17 cellular contexts compared by ENCODE assay signal in the genomic region with DNA sequence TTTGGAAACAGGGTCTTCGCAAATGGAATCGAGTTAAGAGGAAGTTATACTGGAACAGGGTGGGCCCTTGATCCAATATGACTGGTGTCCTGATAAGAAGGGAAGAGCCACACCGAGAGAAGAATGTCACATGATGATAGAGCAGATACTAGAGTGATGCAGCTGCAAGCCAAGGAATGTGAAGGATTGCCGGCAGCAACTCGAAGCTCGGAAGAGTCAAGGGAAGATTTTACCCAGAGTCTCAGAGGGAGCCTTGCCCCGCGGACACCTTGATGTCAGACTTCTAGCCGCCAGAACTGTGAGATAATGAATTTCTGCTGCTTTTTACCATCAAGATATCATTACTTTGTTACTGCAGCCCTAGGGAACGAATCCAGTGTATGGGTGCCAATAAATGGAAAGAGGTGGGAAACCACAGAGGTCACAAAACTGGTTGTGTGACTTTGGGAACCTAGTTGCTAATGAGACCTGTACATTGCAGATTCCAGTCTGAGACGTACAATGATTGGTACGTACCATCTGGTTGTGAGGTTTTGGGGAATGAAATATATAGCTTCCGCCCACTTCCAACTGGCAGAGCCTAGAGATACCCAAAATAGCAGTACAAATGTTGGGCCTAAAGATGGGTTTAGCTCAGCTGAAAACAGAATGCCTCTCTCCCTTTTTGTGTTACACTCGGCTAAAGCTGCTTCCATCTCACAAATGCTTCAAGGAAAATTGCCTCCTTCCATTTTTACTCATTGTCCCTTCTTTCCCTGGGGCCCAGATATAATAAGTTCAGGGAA. TPM values are rescaled to one million over a fixed set of nuclear protein-coding genes. Genes with fewer than 3 reads are reported as not detected.
DNase-seq lines count a peak whose midpoint lies in the region; ATAC-seq and TF ChIP-seq lines count a peak whose summit lies in the region.
"Had no signal": no experiment of that assay in that cellular context is flagged by ENCODE, and none has a peak within 500 bp of the region (broad histone marks: within the 10 kb centered on the region; RNA-seq: fewer than 3 reads in every experiment).

No MANE protein-coding gene starts in this region.

- H3K36me3 ChIP-seq in stomach (no peaks in the 10 kb centered on the region), hepatocyte (replicated peaks; ENCODE audit: insufficient read depth, low read depth) (no peaks in the 10 kb centered on the region)
- H3K36me3 ChIP-seq: BLaER1 treated with 17β-estradiol and CSF1 and Interleukin-3, amounts not matched to agents 10 nM and 100 nM had no signal

- H3K4me3 ChIP-seq in stomach (no peak overlapping the region), hepatocyte (no peak overlapping the region)
- H3K4me3 ChIP-seq: BLaER1 treated with 17β-estradiol and CSF1 and Interleukin-3, amounts not matched to agents 10 nM and 100 nM; GM12878; GM23338 had no signal

- no peaks in the 10 kb centered on the region for H3K79me2 ChIP-seq in hepatocyte

- H3K4me2 ChIP-seq in hepatocyte: no peak overlapping the region
- H3K4me2 ChIP-seq: BLaER1 treated with 17β-estradiol and CSF1 and Interleukin-3, amounts not matched to agents 10 nM and 100 nM; GM23338 had no signal

- H3K36me3 Mint-ChIP-seq in IgD-negative memory B cell: no peaks in the 10 kb centered on the region
- H3K36me3 Mint-ChIP-seq: CD4-positive, CD25-positive, alpha-beta regulatory T cell had no signal

- no peak overlapping the region for H3K4me3 Mint-ChIP-seq in IgD-negative memory B cell
- H3K4me3 Mint-ChIP-seq: CD4-positive, CD25-positive, alpha-beta regulatory T cell; GM23338 had no signal

- H3K4me1 ChIP-seq in stomach: peaks cover 5 to 13% (median 6%) of the 10 kb centered on the region in 4 donors
- no peaks in the 10 kb centered on the region for H3K4me1 ChIP-seq in hepatocyte (ENCODE audit: insufficient read depth)
- H3K4me1 ChIP-seq: BLaER1 treated with 17β-estradiol and CSF1 and Interleukin-3, amounts not matched to agents 10 nM and 100 nM had no signal

- H3K9me3 ChIP-seq in stomach (no peaks in the 10 kb centered on the region), hepatocyte (ENCODE audit: low read depth) (no peaks in the 10 kb centered on the region)

- H3K27me3 ChIP-seq in stomach (no peaks in the 10 kb centered on the region), hepatocyte (no peaks in the 10 kb centered on the region)

- TF ChIP-seq EP300 in stomach (IDR thresholded peaks at IDR 0.05): no peak

- 42 to 78% (median 69%) methylated on average over 14 of the region's 14 CpGs for WGBS in stomach, 5 donors
- WGBS in hepatocyte (ENCODE audit: low lambda C conversion rate, missing lambda C conversion rate): 94% methylated on average over 14 of the region's 14 CpGs

- peak overlapping the region in 2 of 3 donors; percentile 40 to 46 for H3K27ac Mint-ChIP-seq in IgD-negative memory B cell
- H3K27ac Mint-ChIP-seq: CD4-positive, CD25-positive, alpha-beta regulatory T cell; GM23338 had no signal

- peaks cover 0 to 3% (median 0%) of the 10 kb centered on the region in 3 donors for H3K9me3 Mint-ChIP-seq in IgD-negative memory B cell
- H3K9me3 Mint-ChIP-seq: GM23338 had no signal

- no peaks in the 10 kb centered on the region for H4K20me1 ChIP-seq in hepatocyte (ENCODE audit: insufficient read depth, poor library complexity, severe bottlenecking)
- H4K20me1 ChIP-seq: BLaER1 treated with 17β-estradiol and CSF1 and Interleukin-3, amounts not matched to agents 10 nM and 100 nM had no signal

- TF ChIP-seq CTCF in stomach (IDR thresholded peaks at IDR 0.05) (no peak), hepatocyte (IDR thresholded peaks at IDR 0.05; ENCODE audit: poor library complexity) (no peak)

- DNase-seq in Ammon's horn (ENCODE audit: low spot score) (peak; percentile 32), inferior parietal cortex (ENCODE audit: extremely low spot score) (peak; percentile 61), stomach (peak; percentile 52), hepatocyte (ENCODE audit: low spot score) (no peak), NCI-H524 (lab: John Stamatoyannopoulos, UW) (no peak)
- DNase-seq in stimulated activated naive CD8-positive, alpha-beta T cell treated with anti-CD3 and anti-CD28 coated beads, Interleukin-15, Interleukin-2, amounts not matched to agents 100 U/mL and 50 U/mL, for 24 hours: no peak
- DNase-seq: 8988T; AML-193; CD4-positive, CD25-positive, alpha-beta regulatory T cell; H7 had no signal

- ATAC-seq in stimulated activated naive CD8-positive, alpha-beta T cell treated with anti-CD3 and anti-CD28 coated beads, Interleukin-15, Interleukin-2, amounts not matched to agents 100 U/mL and 50 U/mL, for 24 hours: no peak
- ATAC-seq: GM12878, GM23338 had no signal

- no peaks in the 10 kb centered on the region for H3K4me1 Mint-ChIP-seq in IgD-negative memory B cell
- H3K4me1 Mint-ChIP-seq: CD4-positive, CD25-positive, alpha-beta regulatory T cell had no signal

- H3K27ac ChIP-seq in stomach (peak overlapping the region; percentile 56 to 86 (median 72)), hepatocyte (no peak overlapping the region)
- H3K27ac ChIP-seq: BLaER1 treated with 17β-estradiol and CSF1 and Interleukin-3, amounts not matched to agents 10 nM and 100 nM had no signal

- H2AFZ ChIP-seq in hepatocyte: no peak overlapping the region
- H2AFZ ChIP-seq: GM23338 had no signal

- intact Hi-C loops in stomach (cut with DNase I; ENCODE audit: low total_unique reads): no loop called here

- H3K9me2 ChIP-seq in hepatocyte (replicated peaks; ENCODE audit: insufficient read depth): no peaks in the 10 kb centered on the region

- TF ChIP-seq POLR2A in stomach (IDR thresholded peaks at IDR 0.05): no peak

- no peaks in the 10 kb centered on the region for H3K27me3 Mint-ChIP-seq in IgD-negative memory B cell

RNA-seq across cellular contexts. Expression of a gene that starts 28.6 kb away (rescaled TPM):
- not detected for polyA plus RNA-seq in IgD-negative memory B cell
- 100 to 1,000 TPM in 1 of 5 donors, 1 to 10 TPM in 2, not detected in 2; 4.0 to 134 (median 4.9) TPM for total RNA-seq in stomach
- polyA plus RNA-seq in stomach: under 1 TPM; 0.03 to 0.46 (median 0.12) TPM
- not detected in 2 replicates for total RNA-seq in hepatocyte
- 0.80 TPM in 1 of 2 replicates, not detected in the other for polyA plus RNA-seq in hepatocyte
- total RNA-seq: CD4-positive, CD25-positive, alpha-beta regulatory T cell; Daoy; G401; GM23338; HT-29 had no signal
- polyA plus RNA-seq: CD4-positive, CD25-positive, alpha-beta regulatory T cell; GM23338 had no signal

Comparison
In these comparisons a context has a peak if more than half of its experiments do, and no peak if none do; other contexts are left out.
1. DNase-seq: peak in Ammon's horn (single experiment), inferior parietal cortex (single experiment) and stomach (single experiment); none in hepatocyte (single experiment), stimulated activated naive CD8-positive, alpha-beta T cell treated with anti-CD3 and anti-CD28 coated beads, Interleukin-15, Interleukin-2, amounts not matched to agents 100 U/mL and 50 U/mL, for 24 hours (single experiment) and NCI-H524 (0 of 2).